Comparison of ENCODE assay signal across 8 cellular contexts in genomic region chr17:43778337-43779144, GRCh38. TPM values are rescaled to one million over a fixed set of nuclear protein-coding genes. Genes with fewer than 3 reads are reported as not detected.
DNase-seq lines count a peak whose midpoint lies in the region; ATAC-seq, FAIRE-seq and TF ChIP-seq lines count a peak whose summit lies in the region.

Gene DUSP3 (minus strand): TSS chr17:43778977. CDS start chr17:43778924, 53 bp downstream.

- peaks cover 0 to 24% (median 12%) of the 10 kb centered on the region in 6 donors for H3K36me3 ChIP-seq in spleen

- intact Hi-C loops in spleen (cut with DNase I; ENCODE audit: low total_unique reads) = no loop called here

- H3K27me3 ChIP-seq in spleen (replicated peaks in 1 of 7) = peaks cover 0 to 22% (median 0%) of the 10 kb centered on the region in 7 donors

- DNase-seq in GM18507 (ENCODE audit: extremely low spot score, insufficient read length, low read depth) (peak; percentile 77), NCI-H2196 (lab: John Stamatoyannopoulos, UW; ENCODE audit: unreplicated experiment) (peak; percentile 94), cerebellum (ENCODE audit: low spot score) (peak; percentile 95), islet precursor cell (peak; percentile 99), spleen (peak; percentile 95)
- DNase-seq in activated CD4-positive, alpha-beta T cell treated with anti-CD3 and anti-CD28 coated beads for 1 hour = peak; percentile 57

- H3K27ac ChIP-seq in spleen = peak within 1 kb of the TSS; percentile 85 to 100 (median 96)

- H3K9me3 ChIP-seq in spleen = no peaks in the 10 kb centered on the region

- WGBS in spleen, 5 donors = 0 to 3% (median 1%) methylated on average over 28 to 100 of the region's 100 CpGs

- TF ChIP-seq POLR2A in spleen (IDR thresholded peaks at IDR 0.05) = peak; percentile 16 to 72 (median 33)

- H3K4me1 ChIP-seq in spleen = peaks cover 4 to 77% (median 48%) of the 10 kb centered on the region in 6 donors

- peak; percentile 67 for FAIRE-seq in GM18507 (lab: Jason Lieb, UNC)

- H3K4me3 ChIP-seq in spleen = peak within 1 kb of the TSS; percentile 70 to 98 (median 83)

- TF ChIP-seq CTCF in spleen (IDR thresholded peaks at IDR 0.05 in 8 of 11, conservative IDR thresholded peaks at IDR 0.05 in 3 of 11) = peak in 2 of 11 experiments; percentile 20 to 22

- ATAC-seq in HG02973 (IDR thresholded peaks at IDR 0.05; ENCODE audit: unreplicated experiment) (peak; percentile 81), GM19395 (IDR thresholded peaks at IDR 0.05; ENCODE audit: unreplicated experiment) (no peak)

RNA-seq across cellular contexts. Expression of gene DUSP3, which starts in this region (rescaled TPM):
- total RNA-seq in cerebellum (24.1 TPM), spleen (10 to 100 TPM; 55.0 to 96.2 (median 87.5) TPM)
- polyA plus RNA-seq in spleen = 10 to 100 TPM; 25.7 to 45.7 (median 32.1) TPM
